8 cellular contexts compared by ENCODE assay signal in genomic region chr5:153974131-153974812, GRCh38.
DNase-seq lines count a peak whose midpoint lies in the region; ATAC-seq and TF ChIP-seq lines count a peak whose summit lies in the region.

No MANE protein-coding gene starts in this region.

- H3K27me3 ChIP-seq in brain microvascular endothelial cell (replicated peaks) (no peaks in the 10 kb centered on the region), thoracic aorta (replicated peaks; ENCODE audit: insufficient read depth) (no peaks in the 10 kb centered on the region)

- H3K4me3 ChIP-seq in brain microvascular endothelial cell (ENCODE audit: low read depth, low read length) (no peak overlapping the region), thoracic aorta (no peak overlapping the region)

- in situ Hi-C loops in brain microvascular endothelial cell (cut with HindIII; ENCODE audit: low pct_ligation_motif_present, low sequenced_read_pairs) = no loop called here

- DNase-seq in Ammon's horn (ENCODE audit: low spot score) = peak; percentile 58
- peak; percentile 66 for DNase-seq in GM10248 (ENCODE audit: extremely low spot score)
- DNase-seq in NCI-H69 (lab: John Stamatoyannopoulos, UW) = peak; percentile 66
- peak; percentile 58 for DNase-seq in brain microvascular endothelial cell
- peak; percentile 77 for DNase-seq in inferior parietal cortex (ENCODE audit: extremely low spot score)
- DNase-seq in thoracic aorta (ENCODE audit: low spot score) = no peak
- no peak for DNase-seq in DMS153 treated with DMSO at 0.1 percent for 48 hours (lab: John Stamatoyannopoulos, UW; ENCODE audit: unreplicated experiment)

- POLR2A ChIA-PET in GM10248 (lab: Yijun Ruan, JAX) = no interaction called here

- no peaks in the 10 kb centered on the region for H3K9me3 ChIP-seq in thoracic aorta

- peak; percentile 54 for ATAC-seq in HG02943 (IDR thresholded peaks at IDR 0.05; ENCODE audit: low read depth, unreplicated experiment)
- no peak for ATAC-seq in thoracic aorta (ENCODE audit: insufficient number of reproducible peaks, low FRiP score, low read depth)

- no peak overlapping the region for H3K27ac ChIP-seq in brain microvascular endothelial cell
- H3K27ac ChIP-seq in thoracic aorta = no peak overlapping the region

- no peaks in the 10 kb centered on the region for H3K4me1 ChIP-seq in thoracic aorta (ENCODE audit: control insufficient read depth in 1 of 2, low read depth in 2 of 2)

- CTCF ChIA-PET in GM10248 (lab: Yijun Ruan, JAX) = interaction anchor here (0.7 to 4.5 kb wide), 30 partner anchors 8 to 1414 kb away, joined by 3 to 46 read pairs (median 4); no protein-coding TSS in a partner anchor

- H3K36me3 ChIP-seq in brain microvascular endothelial cell (replicated peaks) (no peaks in the 10 kb centered on the region), thoracic aorta (no peaks in the 10 kb centered on the region)

- TF ChIP-seq CTCF in GM10248 (IDR thresholded peaks at IDR 0.05; ENCODE audit: control extremely low read depth, extremely low read depth, low read depth, missing control alignments) = peak; percentile 79
- peak; percentile 83 for TF ChIP-seq CTCF in brain microvascular endothelial cell (IDR thresholded peaks at IDR 0.05; ENCODE audit: low read depth, low read length, missing control alignments)
- TF ChIP-seq CTCF in thoracic aorta (IDR thresholded peaks at IDR 0.05) = peak; percentile 56

Comparison
In these comparisons a context has a peak if more than half of its experiments do, and no peak if none do; other contexts are left out.
1. DNase-seq: peak in Ammon's horn (single experiment), GM10248 (single experiment), NCI-H69 (single experiment), brain microvascular endothelial cell (single experiment) and inferior parietal cortex (single experiment); none in thoracic aorta (single experiment) and DMS153 treated with DMSO at 0.1 percent for 48 hours (single experiment).
2. Peak in every context shown above with its lines, with median percentiles within 50 percentile points of each other: CTCF ChIP-seq.